8 cellular contexts compared by ENCODE assay signal in genomic region chr6:139981810-139982550, GRCh38.
DNase-seq lines count a peak whose midpoint lies in the region; ATAC-seq and TF ChIP-seq lines count a peak whose summit lies in the region.

No MANE protein-coding gene starts in this region.

- H3K36me3 ChIP-seq in neuron (ENCODE audit: insufficient read depth, low read length): no peaks in the 10 kb centered on the region

- peak overlapping the region; percentile 64 for H2AFZ ChIP-seq in neuron (ENCODE audit: low read depth, low read length)

- peak; percentile 49 for ATAC-seq in GM18868 (IDR thresholded peaks at IDR 0.05; ENCODE audit: unreplicated experiment)

- peaks cover 24% of the 10 kb centered on the region for H3K4me1 ChIP-seq in neuron (ENCODE audit: insufficient read depth, low read length)

- no peak for TF ChIP-seq CTCF in endothelial cell (IDR thresholded peaks at IDR 0.05; ENCODE audit: unreplicated experiment)
- no peak for TF ChIP-seq CTCF in GM13977 (IDR thresholded peaks at IDR 0.05; ENCODE audit: extremely low read depth, insufficient read depth, missing control alignments)

- H3K4me3 ChIP-seq in neuron (ENCODE audit: low read length): peak overlapping the region; percentile 7

- DNase-seq in NCI-H748 (lab: John Stamatoyannopoulos, UW; ENCODE audit: unreplicated experiment): peak; percentile 68
- DNase-seq in endothelial cell (ENCODE audit: low spot score): peak; percentile 10
- DNase-seq in AG08395 (ENCODE audit: low spot score): no peak
- no peak for DNase-seq in Kasumi-1 (lab: John Stamatoyannopoulos, UW)
- DNase-seq in NCI-H1694 treated with DMSO at 0.1 percent for 48 hours (lab: John Stamatoyannopoulos, UW): no peak
- no peak for DNase-seq in GM13977 (ENCODE audit: low spot score)

- H3K27me3 Mint-ChIP-seq in endothelial cell (ENCODE audit: unreplicated experiment): peaks cover 5% of the 10 kb centered on the region

- peak overlapping the region; percentile 12 for H3K27ac Mint-ChIP-seq in endothelial cell (ENCODE audit: unreplicated experiment)

- no peaks in the 10 kb centered on the region for H3K36me3 Mint-ChIP-seq in endothelial cell (ENCODE audit: low read depth, unreplicated experiment)

- in situ Hi-C loops in GM13977 (cut with MboI; ENCODE audit: low pct_unique_long_range_greater_than_20kb, low sequenced_read_pairs, unreplicated experiment): no loop called here

- H3K9me3 Mint-ChIP-seq in endothelial cell (ENCODE audit: unreplicated experiment): no peaks in the 10 kb centered on the region

- no peaks in the 10 kb centered on the region for H3K27me3 ChIP-seq in neuron (ENCODE audit: insufficient read depth, low read length)

- no peak overlapping the region for H3K4me3 Mint-ChIP-seq in endothelial cell (ENCODE audit: unreplicated experiment)

- no peaks in the 10 kb centered on the region for H3K9me3 ChIP-seq in neuron (ENCODE audit: low read length)

- peaks cover 12% of the 10 kb centered on the region for H3K4me1 Mint-ChIP-seq in endothelial cell (ENCODE audit: unreplicated experiment)

Comparison
In these comparisons a context has a peak if more than half of its experiments do, and no peak if none do; other contexts are left out.
1. DNase-seq: peak in NCI-H748 (single experiment) and endothelial cell (single experiment); none in AG08395 (single experiment), Kasumi-1 (0 of 2), NCI-H1694 treated with DMSO at 0.1 percent for 48 hours (single experiment) and GM13977 (single experiment).